In genomic region chr4:94534401-94535312, GRCh38 we compare ENCODE assay signal across 1 cellular context.
TF ChIP-seq lines count a peak whose summit lies in the region.

No MANE protein-coding gene starts in this region.

TF ChIP-seq in SK-N-SH, 30 proteins besides CTCF, POLR2A, EP300 and RAD21 (continued from another document):
- no peak for TF ChIP-seq PBX3 (IDR thresholded peaks at IDR 0.05)
- TF ChIP-seq RCOR1 (IDR thresholded peaks at IDR 0.05; ENCODE audit: low read length), result no peak
